Comparison of ENCODE assay signal across 18 cellular contexts in the genomic region with DNA sequence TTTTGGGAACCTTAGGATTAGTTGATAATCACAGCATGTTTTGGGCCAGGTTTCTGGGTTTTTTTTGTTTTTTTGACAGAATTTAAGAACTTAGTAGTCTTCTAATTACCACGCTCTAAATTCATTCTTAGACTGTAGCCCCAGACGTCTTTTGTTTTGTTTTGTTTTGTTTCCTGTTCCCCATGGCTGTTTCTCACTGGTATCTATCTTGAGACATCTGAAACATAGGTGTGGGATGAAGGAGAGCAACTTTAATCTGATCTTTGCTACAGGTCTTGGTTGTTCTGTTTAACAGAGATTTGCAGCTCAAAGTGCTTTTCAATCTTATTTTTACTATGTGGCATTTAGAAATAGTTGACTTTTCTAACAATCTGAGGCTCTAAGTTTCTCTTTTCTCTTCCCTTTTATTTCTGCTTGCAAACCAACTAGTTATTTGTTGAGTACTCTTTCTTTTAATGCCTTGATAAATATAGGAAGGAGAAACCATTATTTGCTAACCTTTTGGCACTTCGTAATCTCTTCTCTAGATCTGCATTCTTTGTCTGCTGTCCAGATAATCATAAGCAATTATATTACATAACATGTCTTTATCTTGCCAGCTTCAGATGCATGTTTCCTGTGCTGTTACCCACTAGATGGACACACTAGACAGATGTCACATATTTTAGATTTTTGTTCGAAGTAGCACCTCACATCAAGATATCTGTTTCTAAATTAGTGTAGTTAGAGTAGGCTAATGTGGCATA. TPM values are rescaled to one million over a fixed set of nuclear protein-coding genes. Genes with fewer than 3 reads are reported as not detected.
DNase-seq lines count a peak whose midpoint lies in the region; ATAC-seq and TF ChIP-seq lines count a peak whose summit lies in the region.
"Had no signal": no experiment of that assay in that cellular context is flagged by ENCODE, and none has a peak within 500 bp of the region (broad histone marks: within the 10 kb centered on the region; RNA-seq: fewer than 3 reads in every experiment).

No MANE protein-coding gene starts in this region.

- H3K4me1 Mint-ChIP-seq in activated CD8-positive, alpha-beta T cell treated with anti-CD3 and anti-CD28 coated beads, Interleukin-2, amount 10 ng/mL, durations not matched to agents 7 days and 5 days (ENCODE audit: low read depth): peaks cover 2% of the 10 kb centered on the region
- H3K4me1 Mint-ChIP-seq: B cell; stimulated activated effector memory CD8-positive, alpha-beta T cell treated with anti-CD3 and anti-CD28 coated beads, Interleukin-12 subunit alpha, Interleukin-12 subunit beta, amount 100 ng/mL, for 72 hours had no signal

- POLR2A ChIA-PET in activated CD8-positive, alpha-beta T cell treated with anti-CD3 and anti-CD28 coated beads, Interleukin-2, amount 10 ng/mL, durations not matched to agents 7 days and 5 days (lab: Charles Lee): no interaction called here

- no peak overlapping the region for H3K4me3 ChIP-seq in NB4 (ENCODE audit: low read depth, low read length)
- H3K4me3 ChIP-seq: gastroesophageal sphincter, smooth muscle cell had no signal

- intact Hi-C loops in posterior cingulate gyrus (cut with DNase I): no loop called here

- H3K27ac Mint-ChIP-seq in activated CD8-positive, alpha-beta T cell treated with anti-CD3 and anti-CD28 coated beads, Interleukin-2, amount 10 ng/mL, durations not matched to agents 7 days and 5 days: no peak overlapping the region
- H3K27ac Mint-ChIP-seq: activated CD4-positive, alpha-beta memory T cell treated with anti-CD3 and anti-CD28 coated beads for 36 hours; activated T-helper 1 cell treated with anti-CD3 and anti-CD28 coated beads, Interleukin-12 subunit alpha, Interleukin-12 subunit beta, Interleukin-2, Interleukin-4 antibody, amounts not matched to agents 30 ng/mL and 10 ng/mL and 1 ng/mL, durations not matched to agents 14 hours and 24 hours and 36 hours; B cell; stimulated activated effector memory CD8-positive, alpha-beta T cell treated with anti-CD3 and anti-CD28 coated beads, Interleukin-12 subunit alpha, Interleukin-12 subunit beta, amount 100 ng/mL, for 72 hours had no signal

- H3K4me3 Mint-ChIP-seq in activated CD8-positive, alpha-beta T cell treated with anti-CD3 and anti-CD28 coated beads, Interleukin-2, amount 10 ng/mL, durations not matched to agents 7 days and 5 days: no peak overlapping the region
- H3K4me3 Mint-ChIP-seq: activated CD4-positive, alpha-beta memory T cell treated with anti-CD3 and anti-CD28 coated beads for 36 hours; activated T-helper 1 cell treated with anti-CD3 and anti-CD28 coated beads, Interleukin-12 subunit alpha, Interleukin-12 subunit beta, Interleukin-2, Interleukin-4 antibody, amounts not matched to agents 30 ng/mL and 10 ng/mL and 1 ng/mL, durations not matched to agents 14 hours and 24 hours and 36 hours; B cell; stimulated activated effector memory CD8-positive, alpha-beta T cell treated with anti-CD3 and anti-CD28 coated beads, Interleukin-12 subunit alpha, Interleukin-12 subunit beta, amount 100 ng/mL, for 72 hours had no signal

- H3K27me3 Mint-ChIP-seq in activated CD8-positive, alpha-beta T cell treated with anti-CD3 and anti-CD28 coated beads, Interleukin-2, amount 10 ng/mL, durations not matched to agents 7 days and 5 days (ENCODE audit: low read depth): peaks cover 23% of the 10 kb centered on the region

- TF ChIP-seq CTCF in NB4 (IDR thresholded peaks at IDR 0.05; ENCODE audit: low read depth, low read length): no peak

- DNase-seq in GF-D8 (lab: John Stamatoyannopoulos, UW) (peak; percentile 77), NB4 (ENCODE audit: low read depth) (peak; percentile 25), glomerular endothelial cell (ENCODE audit: extremely low read depth, low read depth, low spot score) (peak; percentile 50), posterior cingulate gyrus (no peak), DMS153 (lab: John Stamatoyannopoulos, UW) (no peak)
- no peak for DNase-seq in activated CD8-positive, alpha-beta T cell treated with anti-CD3 and anti-CD28 coated beads, Interleukin-2, amount 10 ng/mL, durations not matched to agents 7 days and 5 days
- DNase-seq: activated CD4-positive, alpha-beta memory T cell treated with anti-CD3 and anti-CD28 coated beads for 36 hours; DMS 273 treated with DMSO at 0.1 percent for 48 hours; NCI-H1105; NCI-H2171 had no signal

- CTCF ChIA-PET in activated CD8-positive, alpha-beta T cell treated with anti-CD3 and anti-CD28 coated beads, Interleukin-2, amount 10 ng/mL, durations not matched to agents 7 days and 5 days (lab: Charles Lee): interaction anchor here (0.8 to 1.3 kb wide), 2 partner anchors 55 to 187 kb away, joined by 3 to 5 read pairs; no protein-coding TSS in a partner anchor

- TF ChIP-seq POLR2A in NB4 (IDR thresholded peaks at IDR 0.05; ENCODE audit: extremely low read depth, insufficient read length): no peak

- no peaks in the 10 kb centered on the region for H3K36me3 Mint-ChIP-seq in activated CD8-positive, alpha-beta T cell treated with anti-CD3 and anti-CD28 coated beads, Interleukin-2, amount 10 ng/mL, durations not matched to agents 7 days and 5 days (ENCODE audit: low read depth)
- H3K36me3 Mint-ChIP-seq: activated CD4-positive, alpha-beta memory T cell treated with anti-CD3 and anti-CD28 coated beads for 36 hours; stimulated activated effector memory CD8-positive, alpha-beta T cell treated with anti-CD3 and anti-CD28 coated beads, Interleukin-12 subunit alpha, Interleukin-12 subunit beta, amount 100 ng/mL, for 72 hours had no signal

- H3K9me3 Mint-ChIP-seq in activated CD8-positive, alpha-beta T cell treated with anti-CD3 and anti-CD28 coated beads, Interleukin-2, amount 10 ng/mL, durations not matched to agents 7 days and 5 days (ENCODE audit: insufficient read depth): no peaks in the 10 kb centered on the region
- H3K9me3 Mint-ChIP-seq: activated CD4-positive, alpha-beta memory T cell treated with anti-CD3 and anti-CD28 coated beads for 36 hours; activated T-helper 1 cell treated with anti-CD3 and anti-CD28 coated beads, Interleukin-12 subunit alpha, Interleukin-12 subunit beta, Interleukin-2, Interleukin-4 antibody, amounts not matched to agents 30 ng/mL and 10 ng/mL and 1 ng/mL, durations not matched to agents 14 hours and 24 hours and 36 hours; stimulated activated effector memory CD8-positive, alpha-beta T cell treated with anti-CD3 and anti-CD28 coated beads, Interleukin-12 subunit alpha, Interleukin-12 subunit beta, amount 100 ng/mL, for 72 hours had no signal

- ATAC-seq in SK-N-SH treated with all-trans-retinoic acid at 6 μM for 48 hours (peak; percentile 66), GM19395 (IDR thresholded peaks at IDR 0.05; ENCODE audit: unreplicated experiment) (no peak)
- ATAC-seq in activated CD8-positive, alpha-beta T cell treated with anti-CD3 and anti-CD28 coated beads, Interleukin-2, amount 10 ng/mL, durations not matched to agents 7 days and 5 days: no peak
- ATAC-seq: gastroesophageal sphincter; left lobe of liver; stimulated activated effector memory CD8-positive, alpha-beta T cell treated with anti-CD3 and anti-CD28 coated beads, Interleukin-12 subunit alpha, Interleukin-12 subunit beta, amount 100 ng/mL, for 72 hours had no signal

TF ChIP-seq in SK-N-SH treated with all-trans-retinoic acid at 6 μM for 48 hours, 23 proteins besides CTCF, POLR2A, EP300 and RAD21 (continues in another document):
- TF ChIP-seq BACH2 (CRISPR knock-in tag; IDR thresholded peaks at IDR 0.05; ENCODE audit: borderline replicate concordance) (no peak), RARB (CRISPR knock-in tag; IDR thresholded peaks at IDR 0.05) (no peak), TCF4 (CRISPR knock-in tag; IDR thresholded peaks at IDR 0.05; ENCODE audit: borderline replicate concordance) (peak; percentile 57; the same call in 1 of the 2 replicates), ZNF8 (CRISPR knock-in tag; IDR thresholded peaks at IDR 0.05) (no peak; the same call in 1 of the 2 replicates), ZNF565 (CRISPR knock-in tag; conservative IDR thresholded peaks at IDR 0.05; ENCODE audit: low read depth) (no peak), ZFP30 (CRISPR knock-in tag; IDR thresholded peaks at IDR 0.05) (no peak), TOX (CRISPR knock-in tag; IDR thresholded peaks at IDR 0.05; ENCODE audit: borderline replicate concordance) (no peak), ISL1 (CRISPR knock-in tag; IDR thresholded peaks at IDR 0.05) (peak; percentile 93), PPARA (CRISPR knock-in tag; IDR thresholded peaks at IDR 0.05; ENCODE audit: borderline replicate concordance) (no peak), GLIS3 (CRISPR knock-in tag; IDR thresholded peaks at IDR 0.05) (no peak), ZC3H10 (CRISPR knock-in tag; IDR thresholded peaks at IDR 0.05) (no peak)
- TF ChIP-seq, protein P1, sequence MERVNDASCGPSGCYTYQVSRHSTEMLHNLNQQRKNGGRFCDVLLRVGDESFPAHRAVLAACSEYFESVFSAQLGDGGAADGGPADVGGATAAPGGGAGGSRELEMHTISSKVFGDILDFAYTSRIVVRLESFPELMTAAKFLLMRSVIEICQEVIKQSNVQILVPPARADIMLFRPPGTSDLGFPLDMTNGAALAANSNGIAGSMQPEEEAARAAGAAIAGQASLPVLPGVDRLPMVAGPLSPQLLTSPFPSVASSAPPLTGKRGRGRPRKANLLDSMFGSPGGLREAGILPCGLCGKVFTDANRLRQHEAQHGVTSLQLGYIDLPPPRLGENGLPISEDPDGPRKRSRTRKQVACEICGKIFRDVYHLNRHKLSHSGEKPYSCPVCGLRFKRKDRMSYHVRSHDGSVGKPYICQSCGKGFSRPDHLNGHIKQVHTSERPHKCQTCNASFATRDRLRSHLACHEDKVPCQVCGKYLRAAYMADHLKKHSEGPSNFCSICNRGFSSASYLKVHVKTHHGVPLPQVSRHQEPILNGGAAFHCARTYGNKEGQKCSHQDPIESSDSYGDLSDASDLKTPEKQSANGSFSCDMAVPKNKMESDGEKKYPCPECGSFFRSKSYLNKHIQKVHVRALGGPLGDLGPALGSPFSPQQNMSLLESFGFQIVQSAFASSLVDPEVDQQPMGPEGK (CRISPR knock-in tag; IDR thresholded peaks at IDR 0.05; ENCODE audit: borderline replicate concordance): no peak

RNA-seq across cellular contexts. Expression of gene FBXL2, which starts 40.9 kb away (rescaled TPM):
- total RNA-seq in glomerular endothelial cell: 20.2 and 31.0 TPM in 2 replicates
- total RNA-seq in activated CD8-positive, alpha-beta T cell treated with anti-CD3 and anti-CD28 coated beads, Interleukin-2, amount 10 ng/mL, durations not matched to agents 7 days and 5 days: not detected
- total RNA-seq: activated CD4-positive, alpha-beta memory T cell treated with anti-CD3 and anti-CD28 coated beads for 36 hours; activated T-helper 1 cell treated with anti-CD3 and anti-CD28 coated beads, Interleukin-12 subunit alpha, Interleukin-12 subunit beta, Interleukin-2, Interleukin-4 antibody, amounts not matched to agents 30 ng/mL and 10 ng/mL and 1 ng/mL, durations not matched to agents 14 hours and 24 hours and 36 hours had no signal

Comparison
In these comparisons a context has a peak if more than half of its experiments do, and no peak if none do; other contexts are left out.
1. DNase-seq: peak in GF-D8 (single experiment), NB4 (single experiment) and glomerular endothelial cell (single experiment); none in activated CD8-positive, alpha-beta T cell treated with anti-CD3 and anti-CD28 coated beads, Interleukin-2, amount 10 ng/mL, durations not matched to agents 7 days and 5 days (single experiment), posterior cingulate gyrus (0 of 10) and DMS153 (single experiment).
2. RNA of gene FBXL2, which starts 40.9 kb away (total RNA-seq): 20.2 to 31.0 TPM in glomerular endothelial cell; not detected in activated CD8-positive, alpha-beta T cell treated with anti-CD3 and anti-CD28 coated beads, Interleukin-2, amount 10 ng/mL, durations not matched to agents 7 days and 5 days; every median in the first group is over 10 times any median in the second.